In the genomic region with DNA sequence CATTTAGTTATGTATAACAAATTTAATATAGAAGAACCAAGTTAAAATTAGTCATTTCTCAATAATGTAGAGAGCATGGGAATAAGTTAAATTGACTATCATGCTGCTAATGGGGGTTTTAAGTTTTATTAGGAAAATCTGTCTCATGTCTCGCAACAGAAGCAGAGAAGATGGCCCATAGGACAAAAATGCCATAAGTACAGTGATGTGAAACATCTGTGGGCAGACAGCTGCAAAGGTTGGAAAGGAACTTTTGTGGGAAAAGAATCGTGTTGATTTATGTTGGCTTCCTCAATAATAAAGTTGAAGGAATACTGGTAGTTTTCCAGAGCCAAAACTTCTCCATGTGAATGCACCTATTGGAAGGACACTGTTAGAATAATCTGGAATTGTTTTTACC, we compare ENCODE assay signal across 18 cellular contexts. TPM values are rescaled to one million over a fixed set of nuclear protein-coding genes. Genes with fewer than 3 reads are reported as not detected.
"Had no signal": no experiment of that assay in that cellular context is flagged by ENCODE, and none has a peak within 500 bp of the region (broad histone marks: within the 10 kb centered on the region; RNA-seq: fewer than 3 reads in every experiment).

No MANE protein-coding gene starts in this region.

- H3K4me1 ChIP-seq: lower lobe of right lung, prostate gland, upper lobe of left lung had no signal

- H3K9me3 ChIP-seq: lower lobe of right lung, prostate gland, upper lobe of left lung had no signal

- H3K27me3 ChIP-seq: upper lobe of left lung had no signal

- H3K4me3 ChIP-seq: lower lobe of right lung, prostate gland, upper lobe of left lung had no signal

- FAIRE-seq: frontal cortex, keratinocyte had no signal

- DNase-seq: activated B cell treated with CpG ODN at 0.5 μM for 24 hours; activated CD4-positive, alpha-beta T cell treated with anti-CD3 and anti-CD28 coated beads, Interleukin-2, amount 50 U/mL, for 1 hour; activated naive CD4-positive, alpha-beta T cell treated with anti-CD3 and anti-CD28 coated beads, Interleukin-2, amount 50 U/mL, for 16 hours; cerebellar nuclear complex; dermis blood vessel endothelial cell; endodermal cell; erythroblast; lower lobe of right lung; naive thymus-derived CD8-positive, alpha-beta T cell; stimulated activated CD4-positive, alpha-beta T cell treated with anti-CD3 and anti-CD28 coated beads, Interleukin-15, amount 100 ng/mL, for 24 hours; stimulated activated CD4-positive, alpha-beta T cell treated with anti-CD3 and anti-CD28 coated beads, Interleukin-4, amount 100 ng/mL, for 24 hours had no signal

- H3K36me3 ChIP-seq: lower lobe of right lung, prostate gland had no signal

- H3K27ac ChIP-seq: lower lobe of right lung, prostate gland, upper lobe of left lung had no signal

- ATAC-seq: lower lobe of right lung; naive thymus-derived CD8-positive, alpha-beta T cell; sciatic nerve had no signal

RNA-seq across cellular contexts. Expression of gene VCAN, which starts 44.8 kb away (rescaled TPM):
- total RNA-seq: activated CD8-positive, alpha-beta memory T cell treated with anti-CD3 and anti-CD28 coated beads for 36 hours; activated T-helper 2 cell treated with anti-CD3 and anti-CD28 coated beads, Interferon-gamma antibody, Interleukin-2, Interleukin-4, amounts not matched to agents 10 μg/mL and 5 μg/mL and 100 μg/mL, durations not matched to agents 14 hours and 24 hours and 36 hours had no signal
